In the genomic region with DNA sequence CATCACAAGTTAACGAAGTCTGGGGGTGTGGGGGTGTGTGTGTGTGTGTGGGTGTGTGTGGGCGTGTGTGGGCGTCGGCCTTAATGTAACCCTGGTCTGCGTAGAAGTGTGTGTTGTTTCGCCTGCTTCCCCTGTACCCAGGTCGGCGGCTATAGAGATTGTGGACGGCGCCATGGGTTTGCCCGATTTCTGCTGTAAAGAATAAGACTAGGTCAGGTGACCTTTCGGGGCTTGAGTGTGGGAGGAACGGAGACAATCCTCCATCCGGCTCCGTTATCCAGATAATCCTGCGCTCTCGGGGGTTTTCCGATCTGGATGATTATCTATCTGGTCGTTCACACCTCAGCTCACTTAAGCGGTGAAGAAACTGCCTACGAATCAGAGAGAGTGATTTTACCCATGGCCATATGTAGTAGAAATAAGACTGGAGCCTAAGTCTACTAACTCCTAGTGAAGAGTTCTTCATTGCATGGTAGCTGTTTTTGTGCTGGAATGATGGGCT, we compare ENCODE assay signal across 8 cellular contexts. TPM values are rescaled to one million over a fixed set of nuclear protein-coding genes. Genes with fewer than 3 reads are reported as not detected.
DNase-seq lines count a peak whose midpoint lies in the region; ATAC-seq, FAIRE-seq and TF ChIP-seq lines count a peak whose summit lies in the region.

No MANE protein-coding gene starts in this region.

- H2BK5ac ChIP-seq in mesendoderm (ENCODE audit: low read length), result peak overlapping the region; percentile 54

- H2BK120ac ChIP-seq in mesendoderm (ENCODE audit: low read depth, low read length), result no peak overlapping the region

- no peak overlapping the region for H2AK5ac ChIP-seq in mesendoderm (ENCODE audit: low read length)

- no peak overlapping the region for H3K4ac ChIP-seq in mesendoderm (ENCODE audit: low read depth, low read length)

- H3K79me2 ChIP-seq in mesendoderm (ENCODE audit: control insufficient read depth, insufficient read depth, low read length), result peaks cover 38% of the 10 kb centered on the region

- H2BK15ac ChIP-seq in mesendoderm (replicated peaks; ENCODE audit: low read depth), result no peak overlapping the region

- peak overlapping the region; percentile 91 for H3K56ac ChIP-seq in mesendoderm (ENCODE audit: low read length)

- H3K9ac ChIP-seq in duodenal mucosa (ENCODE audit: low read depth in 1 of 2, low read length in 2 of 2) (peak overlapping the region; percentile 97), mesendoderm (ENCODE audit: low read length) (peak overlapping the region; percentile 86)

- no peaks in the 10 kb centered on the region for H3K27me3 ChIP-seq in duodenal mucosa (ENCODE audit: control insufficient read depth in 1 of 2, insufficient read depth in 2 of 2, low read length in 2 of 2)
- no peaks in the 10 kb centered on the region for H3K27me3 ChIP-seq in mesendoderm (ENCODE audit: insufficient read depth, low read length, poor library complexity)

- FAIRE-seq in D721Med (lab: Jason Lieb, UNC), result no peak

- peaks cover 7% of the 10 kb centered on the region for H3K79me1 ChIP-seq in mesendoderm (ENCODE audit: low read length)

- H3K23ac ChIP-seq in mesendoderm (ENCODE audit: low read length), result no peak overlapping the region

- H3K4me3 ChIP-seq in duodenal mucosa (ENCODE audit: low read depth in 1 of 2, low read length in 2 of 2), result peak overlapping the region; percentile 99
- peak overlapping the region; percentile 68 for H3K4me3 ChIP-seq in mesendoderm (ENCODE audit: low read length)

- H4K8ac ChIP-seq in mesendoderm (ENCODE audit: low read depth, low read length), result no peak overlapping the region

- peaks cover 30 to 31% of the 10 kb centered on the region in 2 donors for H3K4me1 ChIP-seq in duodenal mucosa (ENCODE audit: control insufficient read depth in 1 of 2, insufficient read depth in 2 of 2, low read length in 2 of 2)
- no peaks in the 10 kb centered on the region for H3K4me1 ChIP-seq in mesendoderm (ENCODE audit: control insufficient read depth, low read depth, low read length)

- no peak for TF ChIP-seq CTCF in D721Med (IDR thresholded peaks at IDR 0.05; ENCODE audit: insufficient read depth, missing control alignments)

- H3K27ac ChIP-seq in duodenal mucosa (ENCODE audit: low read depth, low read length) (peak overlapping the region; percentile 95), mesendoderm (ENCODE audit: low read depth, low read length) (peak overlapping the region; percentile 89)

- H3K18ac ChIP-seq in mesendoderm (ENCODE audit: low read length), result peak overlapping the region; percentile 77

- no peak overlapping the region for H4K5ac ChIP-seq in mesendoderm (ENCODE audit: low read length)

- WGBS in mesendoderm (ENCODE audit: extremely low coverage, insufficient coverage, low lambda C conversion rate), result no CpG with 5 or more reads among the region's 21 CpGs

- no peaks in the 10 kb centered on the region for H3K9me3 ChIP-seq in duodenal mucosa (ENCODE audit: control insufficient read depth in 1 of 2, low read length in 2 of 2)

- H3K4me2 ChIP-seq in mesendoderm (ENCODE audit: low read length), result peak overlapping the region; percentile 88

- peak; percentile 22 for DNase-seq in D721Med (ENCODE audit: insufficient read length, low spot score)
- peak; percentile 68 for DNase-seq in KBM-7
- peak; percentile 5 for DNase-seq in activated CD4-positive, CD25-positive, alpha-beta regulatory T cell treated with anti-CD3 and anti-CD28 coated beads, Interleukin-2, amount 50 U/mL, for 16 hours (ENCODE audit: low read depth, low spot score)
- DNase-seq in mesendoderm, result peak; percentile 81
- peak; percentile 13 to 14 for DNase-seq in stimulated activated CD8-positive, alpha-beta memory T cell treated with anti-CD3 and anti-CD28 coated beads, Interleukin-2, amount 100 ng/mL, for 48 hours (ENCODE audit: low read depth in 2 of 2)
- DNase-seq in GF-D8 (lab: John Stamatoyannopoulos, UW), result no peak

- H3K36me3 ChIP-seq in duodenal mucosa (ENCODE audit: control insufficient read depth in 1 of 2, insufficient read depth in 2 of 2, low read length in 2 of 2), result no peaks in the 10 kb centered on the region
- no peaks in the 10 kb centered on the region for H3K36me3 ChIP-seq in mesendoderm (ENCODE audit: control insufficient read depth, insufficient read depth, low read length)

- ATAC-seq in GM21390 (IDR thresholded peaks at IDR 0.05; ENCODE audit: unreplicated experiment), result peak; percentile 18

- in situ Hi-C loops in KBM-7 (cut with MboI; ENCODE audit: low pct_unique_long_range_greater_than_20kb, low sequenced_read_pairs), result no loop called here

RNA-seq across cellular contexts. Expression of gene HADHB, which starts 0.5 kb away (rescaled TPM):
- polyA plus RNA-seq in mesendoderm (2013, experiment 1 of 2), result 28.9 TPM
- 28.2 TPM for polyA plus RNA-seq in mesendoderm (2013, experiment 2 of 2)

RNA-seq across cellular contexts. Expression of gene HADHA, which starts 0.8 kb away (rescaled TPM):
- polyA plus RNA-seq in mesendoderm (2013, experiment 1 of 2), result 65.2 TPM
- 65.8 TPM for polyA plus RNA-seq in mesendoderm (2013, experiment 2 of 2)
